ENCODE assay signal across 10 cellular contexts in genomic region chr12:92552412-92553108, GRCh38.
A peak's percentile ranks its signal among the peaks of the same experiment; 100 is the strongest.
DNase-seq lines count a peak whose midpoint lies in the region; ATAC-seq, FAIRE-seq and TF ChIP-seq lines count a peak whose summit lies in the region.
"Had no signal": no experiment of that assay in that cellular context is flagged by ENCODE, and none has a peak within 500 bp of the region (broad histone marks: within the 10 kb centered on the region; RNA-seq: fewer than 3 reads in every experiment).

No MANE protein-coding gene starts in this region.

- TF ChIP-seq CTCF in foreskin keratinocyte (conservative IDR thresholded peaks at IDR 0.05), result no peak
- no peak for TF ChIP-seq CTCF in pancreas (IDR thresholded peaks at IDR 0.05)
- no peak for TF ChIP-seq CTCF in A673 (conservative IDR thresholded peaks at IDR 0.05; ENCODE audit: low read depth, low read length)
- TF ChIP-seq CTCF in testis (IDR thresholded peaks at IDR 0.05), result no peak

- intact Hi-C loops in pancreas (cut with DNase I) (no loop called here), A673 (cut with micrococcal nuclease; ENCODE audit: unreplicated experiment) (no loop called here), testis (cut with DNase I; ENCODE audit: low total_unique reads) (loop anchor here (10.0 kb wide), 1 partner anchor 48 kb away; no protein-coding TSS in a partner anchor)

- TF ChIP-seq POLR2A in testis (IDR thresholded peaks at IDR 0.05), result no peak

- H3K36me3 ChIP-seq in pancreas, result no peaks in the 10 kb centered on the region
- no peaks in the 10 kb centered on the region for H3K36me3 ChIP-seq in A673 (ENCODE audit: insufficient read depth, low read length, poor library complexity, severe bottlenecking)
- no peaks in the 10 kb centered on the region for H3K36me3 ChIP-seq in testis (ENCODE audit: low read depth, missing control alignments)
- H3K36me3 ChIP-seq: neural progenitor cell, uterus had no signal

- ATAC-seq in foreskin keratinocyte (no peak), pancreas (peak; percentile 48 to 81 (median 70))

- no peak overlapping the region for H3K4me3 ChIP-seq in pancreas
- H3K4me3 ChIP-seq in A673 (ENCODE audit: low read depth, low read length, poor library complexity, severe bottlenecking), result no peak overlapping the region
- no peak overlapping the region for H3K4me3 ChIP-seq in testis
- H3K4me3 ChIP-seq: neural progenitor cell, uterus had no signal

- peaks cover 27% of the 10 kb centered on the region for H3K4me1 ChIP-seq in foreskin keratinocyte
- peaks cover 16 to 44% (median 41%) of the 10 kb centered on the region in 3 donors for H3K4me1 ChIP-seq in pancreas
- H3K4me1 ChIP-seq in A673 (ENCODE audit: insufficient read depth, low read length, poor library complexity, severe bottlenecking), result no peaks in the 10 kb centered on the region
- peaks cover 21% of the 10 kb centered on the region for H3K4me1 ChIP-seq in testis

- POLR2A ChIA-PET in A673 (lab: Charles Lee; ENCODE audit: low non-redundant PET), result no interaction called here

- in situ Hi-C loops in Caki2 (cut with HindIII; ENCODE audit: low pct_unique_long_range_greater_than_20kb, low sequenced_read_pairs), result no loop called here

- FAIRE-seq in RCC 7860 (lab: Jason Lieb, UNC) (peak; percentile 66), pancreas (lab: Jason Lieb, UNC) (no peak)

- H3K27ac ChIP-seq in foreskin keratinocyte (peak overlapping the region; percentile 98), pancreas (peak overlapping the region in 2 of 4 donors; percentile 85 to 86), A673 (ENCODE audit: low read depth, low read length, poor library complexity, severe bottlenecking) (no peak overlapping the region), testis (peak overlapping the region in 1 of 2 donors; percentile 78)
- H3K27ac ChIP-seq: neural progenitor cell had no signal

- H3K9me3 ChIP-seq in pancreas (no peaks in the 10 kb centered on the region), A673 (ENCODE audit: low read depth, low read length, poor library complexity, severe bottlenecking) (no peaks in the 10 kb centered on the region), testis (no peaks in the 10 kb centered on the region)
- H3K9me3 ChIP-seq: uterus had no signal

- H3K27me3 ChIP-seq in foreskin keratinocyte (no peaks in the 10 kb centered on the region), pancreas (no peaks in the 10 kb centered on the region), A673 (replicated peaks; ENCODE audit: insufficient read depth, low read depth, low read length, poor library complexity) (no peaks in the 10 kb centered on the region), testis (no peaks in the 10 kb centered on the region)
- H3K27me3 ChIP-seq: neural progenitor cell, uterus had no signal

- CTCF ChIA-PET in A673 (lab: Charles Lee), result no interaction called here

- DNase-seq in Caki2 (ENCODE audit: low read depth), result peak; percentile 96
- DNase-seq in RCC 7860 (ENCODE audit: low spot score), result peak; percentile 84
- no peak for DNase-seq in foreskin keratinocyte
- DNase-seq in pancreas, result peak in 1 of 6 donors; percentile 40
- no peak for DNase-seq in A673 (ENCODE audit: low spot score)
- DNase-seq in testis, result no peak
- no peak for DNase-seq in OCI-M1 (lab: John Stamatoyannopoulos, UW)
- DNase-seq in foreskin melanocyte, result no peak

- 80 to 83% methylated on average over 3 of the region's 3 CpGs for WGBS in pancreas, 2 donors
- WGBS in testis, 2 donors, result 89 to 94% methylated on average over 3 of the region's 3 CpGs

- BruUV-seq in A673 (replicated peaks; lab: Mats Ljungman, UMichigan), result no TSS peak

Comparison
In these comparisons a context has a peak if more than half of its experiments do, and no peak if none do; other contexts are left out.
1. DNase-seq: peak in Caki2 (single experiment) and RCC 7860 (single experiment); none in foreskin keratinocyte (0 of 2), A673 (single experiment), testis (single experiment), OCI-M1 (single experiment) and foreskin melanocyte (single experiment).